Comparison of ENCODE assay signal across 25 cellular contexts in genomic region chr7:25911738-25912607, GRCh38.
"Had no signal": no experiment of that assay in that cellular context is flagged by ENCODE, and none has a peak within 500 bp of the region (broad histone marks: within the 10 kb centered on the region; RNA-seq: fewer than 3 reads in every experiment).

No MANE protein-coding gene starts in this region.

- ATAC-seq: foreskin keratinocyte; left colon; left ventricle myocardium superior; psoas muscle; right lobe of liver; stimulated activated memory B cell treated with anti-CD40 and anti-IgM and Interleukin-4, amounts not matched to agents 10 μg/mL and 1 μg/mL and 100 μg/mL, for 72 hours; upper lobe of right lung had no signal

- H3K27me3 ChIP-seq: foreskin keratinocyte, right lobe of liver, testis, vagina had no signal

- H3K9me3 ChIP-seq: psoas muscle, right lobe of liver, spleen, testis, tibial nerve, upper lobe of right lung, vagina had no signal

- H3K4me1 ChIP-seq: foreskin keratinocyte, psoas muscle, right lobe of liver, spleen, testis, tibial nerve, upper lobe of right lung, vagina had no signal

- H3K36me3 ChIP-seq: right lobe of liver, spleen, tibial nerve, upper lobe of right lung, vagina had no signal

- DNase-seq: effector CD4-positive, alpha-beta T cell; endodermal cell; erythroblast; foreskin keratinocyte; head of caudate nucleus; hippocampal formation; left colon; left ventricle myocardium superior; mesenchymal stem cell; naive B cell; occipital lobe; psoas muscle; retina; right lobe of liver; spleen; stimulated activated CD4-positive, alpha-beta T cell treated with anti-CD3 and anti-CD28 coated beads, Interleukin-15, amount 100 ng/mL, for 24 hours; stimulated activated CD4-positive, alpha-beta T cell treated with anti-CD3 and anti-CD28 coated beads, Interleukin-1b, Interleukin-23, amount 100 ng/mL, for 48 hours; stimulated activated CD4-positive, alpha-beta T cell treated with anti-CD3 and anti-CD28 coated beads, Interleukin-4, amount 100 ng/mL, for 24 hours; testis; upper lobe of right lung had no signal

- H3K27ac ChIP-seq: foreskin keratinocyte, parathyroid adenoma, psoas muscle, right lobe of liver, spleen, testis, tibial nerve, upper lobe of right lung, vagina had no signal

- H3K4me3 ChIP-seq: lung, psoas muscle, right lobe of liver, spleen, testis, tibial nerve, upper lobe of right lung, vagina had no signal
